Comparison of ENCODE assay signal across 8 cellular contexts in genomic region chr6:43668151-43669028, GRCh38. TPM values are rescaled to one million over a fixed set of nuclear protein-coding genes. Genes with fewer than 3 reads are reported as not detected.
A peak's percentile ranks its signal among the peaks of the same experiment; 100 is the strongest.
DNase-seq lines count a peak whose midpoint lies in the region; ATAC-seq and TF ChIP-seq lines count a peak whose summit lies in the region.

No MANE protein-coding gene starts in this region.

- WGBS in mammary epithelial cell (ENCODE audit: low coverage, missing lambda C conversion rate) = 14% methylated on average over 8 of the region's 17 CpGs

- CTCF ChIA-PET in mammary epithelial cell (lab: Charles Lee; ENCODE audit: low non-redundant PET) = no interaction called here

- no peaks in the 10 kb centered on the region for H3K9me3 ChIP-seq in mammary epithelial cell (replicated peaks; ENCODE audit: insufficient read depth, low read length)

- peak; percentile 44 for DNase-seq in CD1c-positive myeloid dendritic cell (ENCODE audit: extremely low spot score)
- peak; percentile 23 for DNase-seq in NCI-H1417 treated with DMSO at 0.1 percent for 48 hours (lab: John Stamatoyannopoulos, UW)
- DNase-seq in T-helper 2 cell = peak in 3 of 5 experiments; percentile 9 to 68 (median 10)
- peak; percentile 69 for DNase-seq in mammary epithelial cell
- peak; percentile 54 for DNase-seq in kidney epithelial cell (ENCODE audit: low read depth)
- peak; percentile 23 to 35 for DNase-seq in stimulated activated CD4-positive, alpha-beta T cell treated with anti-CD3 and anti-CD28 coated beads, Interleukin-1b, Interleukin-23, amount 100 ng/mL, for 4 hours (ENCODE audit: low read depth in 2 of 2)
- no peak for DNase-seq in NCI-H2081 treated with DMSO at 0.1 percent for 48 hours (lab: John Stamatoyannopoulos, UW)

- no peaks in the 10 kb centered on the region for H3K27me3 ChIP-seq in mammary epithelial cell (ENCODE audit: insufficient read depth, low read length)
- H3K27me3 ChIP-seq in kidney epithelial cell (ENCODE audit: control insufficient read depth, insufficient read depth, low read length) = no peaks in the 10 kb centered on the region

- H3K4me3 ChIP-seq in mammary epithelial cell (replicated peaks in 1 of 3; ENCODE audit: insufficient read depth in 1 of 3, low read depth in 2 of 3, low read length in 3 of 3) (no peak overlapping the region), kidney epithelial cell (ENCODE audit: low read depth, low read length) (no peak overlapping the region)

- H3K4me1 ChIP-seq in mammary epithelial cell (ENCODE audit: insufficient read depth, low read length) = peaks cover 47% of the 10 kb centered on the region

- no peaks in the 10 kb centered on the region for H3K79me2 ChIP-seq in mammary epithelial cell (ENCODE audit: insufficient read depth, low read length)

- TF ChIP-seq CTCF in mammary epithelial cell (conservative IDR thresholded peaks at IDR 0.05 in 1 of 2, IDR thresholded peaks at IDR 0.05 in 1 of 2; ENCODE audit: extremely low read depth in 1 of 2, insufficient read depth in 1 of 2, low read depth in 1 of 2, low read length in 2 of 2) (peak; percentile 47 to 73), kidney epithelial cell (IDR thresholded peaks at IDR 0.05; ENCODE audit: insufficient read depth, low read length, poor library complexity, severe bottlenecking) (peak; percentile 84)

- intact Hi-C loops in mammary epithelial cell (cut with micrococcal nuclease) = loop anchor here (2.0 to 10.0 kb wide), 2 partner anchors 18 to 166 kb away; partner anchors contain the start of gene MRPS18A

- H3K9ac ChIP-seq in mammary epithelial cell (ENCODE audit: insufficient read depth, low read length) = no peak overlapping the region

- peak overlapping the region; percentile 34 for H2AFZ ChIP-seq in mammary epithelial cell (ENCODE audit: low read depth, low read length)

- ATAC-seq in GM21576 (IDR thresholded peaks at IDR 0.05; ENCODE audit: unreplicated experiment) = peak; percentile 51

- H3K27ac ChIP-seq in mammary epithelial cell (ENCODE audit: insufficient read depth, low read depth, low read length) = peak overlapping the region; percentile 26

- H3K36me3 ChIP-seq in mammary epithelial cell (ENCODE audit: insufficient read depth, low read length) = no peaks in the 10 kb centered on the region
- peaks cover 4% of the 10 kb centered on the region for H3K36me3 ChIP-seq in kidney epithelial cell (ENCODE audit: control insufficient read depth, insufficient read depth, low read length)

- dilution Hi-C loops in mammary epithelial cell (cut with HindIII; ENCODE audit: low sequenced_read_pairs) = no loop called here

- peak overlapping the region; percentile 53 for H3K4me2 ChIP-seq in mammary epithelial cell (ENCODE audit: insufficient read depth, low read depth, low read length)

- no peaks in the 10 kb centered on the region for H4K20me1 ChIP-seq in mammary epithelial cell (ENCODE audit: insufficient read depth, low read length)

- no TSS peak for BruUV-seq in mammary epithelial cell (replicated peaks; lab: Mats Ljungman, UMichigan)

- in situ Hi-C loops in mammary epithelial cell (cut with MboI; ENCODE audit: low sequenced_read_pairs in 2 of 2) = loop anchor here in 1 of 2 donors (10.0 kb wide), 1 partner anchor 106 kb away; the partner anchor contains the start of gene VEGFA

RNA-seq across cellular contexts. Expression of gene MRPS18A, which starts 19.2 kb away (rescaled TPM):
- total RNA-seq in mammary epithelial cell = 10 to 100 TPM; 27.0 to 49.0 TPM
- 63.7 TPM for polyA plus RNA-seq in mammary epithelial cell
- polyA minus RNA-seq in mammary epithelial cell = 39.5 TPM
- total RNA-seq in kidney epithelial cell = 76.1 and 78.9 TPM in 2 replicates

RNA-seq across cellular contexts. Expression of gene RSPH9, which starts 23.6 kb away (rescaled TPM):
- under 1 TPM in 1 of 2 donors, not detected in 1; 0.50 TPM for total RNA-seq in mammary epithelial cell
- not detected for polyA plus RNA-seq in mammary epithelial cell
- not detected for polyA minus RNA-seq in mammary epithelial cell
- total RNA-seq in kidney epithelial cell = 0.08 and 0.41 TPM in 2 replicates

RNA-seq across cellular contexts. Expression of gene MAD2L1BP, which starts 32.8 kb away (rescaled TPM):
- total RNA-seq in mammary epithelial cell (10 to 100 TPM; 21.5 to 24.7 TPM), kidney epithelial cell (39.4 and 68.0 TPM in 2 replicates)
- polyA plus RNA-seq in mammary epithelial cell = 58.0 TPM
- 25.1 TPM for polyA minus RNA-seq in mammary epithelial cell

RNA-seq across cellular contexts. Expression of gene GTPBP2, which starts 39.3 kb away (rescaled TPM):
- total RNA-seq in mammary epithelial cell (100 to 1,000 TPM in 1 of 2 donors, 10 to 100 TPM in 1; 46.5 to 130 TPM), kidney epithelial cell (96.5 and 100 TPM in 2 replicates)
- 49.5 TPM for polyA plus RNA-seq in mammary epithelial cell
- polyA minus RNA-seq in mammary epithelial cell = 46.9 TPM
